1 cellular context compared by ENCODE assay signal in genomic region chr4:11418610-11419009, GRCh38.
TF ChIP-seq lines count a peak whose summit lies in the region.

No MANE protein-coding gene starts in this region.

TF ChIP-seq in endothelial cell of umbilical vein, 7 proteins besides CTCF, POLR2A, EP300 and RAD21 (continued from another document):
- no peak for TF ChIP-seq EZH2 (IDR thresholded peaks at IDR 0.05; ENCODE audit: borderline replicate concordance, low read depth, low read length, severe bottlenecking)
- TF ChIP-seq GATA2 (IDR thresholded peaks at IDR 0.05; ENCODE audit: insufficient read depth, insufficient read length, low read depth, low read length), result no peak
